ENCODE assay signal across 13 cellular contexts in genomic region chr4:6802626-6803025, GRCh38.
"Had no signal": no experiment of that assay in that cellular context is flagged by ENCODE, and none has a peak within 500 bp of the region (broad histone marks: within the 10 kb centered on the region; RNA-seq: fewer than 3 reads in every experiment).

No MANE protein-coding gene starts in this region.

- H3K27me3 ChIP-seq: dorsolateral prefrontal cortex, heart left ventricle, sigmoid colon, upper lobe of left lung, uterus had no signal

- H3K27ac Mint-ChIP-seq: naive thymus-derived CD4-positive, alpha-beta T cell; nephron progenitor cell had no signal

- H3K27me3 Mint-ChIP-seq: naive thymus-derived CD4-positive, alpha-beta T cell had no signal

- DNase-seq: cortex of kidney; dorsolateral prefrontal cortex; effector CD8-positive, alpha-beta T cell; heart left ventricle; hippocampal formation; left colon; mesendoderm; naive thymus-derived CD4-positive, alpha-beta T cell; nephron progenitor cell; sigmoid colon; upper lobe of left lung; uterus had no signal

- H3K36me3 ChIP-seq: sigmoid colon, upper lobe of left lung, uterus had no signal

- H3K27ac ChIP-seq: dorsolateral prefrontal cortex, heart left ventricle, sigmoid colon, skin epidermis, upper lobe of left lung, uterus had no signal

- H3K4me3 Mint-ChIP-seq: naive thymus-derived CD4-positive, alpha-beta T cell; nephron progenitor cell had no signal

- H3K4me3 ChIP-seq: dorsolateral prefrontal cortex, heart left ventricle, sigmoid colon, skin epidermis, upper lobe of left lung, uterus had no signal

- H3K9me3 Mint-ChIP-seq: nephron progenitor cell had no signal

- H3K4me1 Mint-ChIP-seq: nephron progenitor cell had no signal

- H3K9me3 ChIP-seq: heart left ventricle, sigmoid colon, upper lobe of left lung, uterus had no signal

- ATAC-seq: left colon; naive thymus-derived CD4-positive, alpha-beta T cell had no signal
